8 cellular contexts compared by ENCODE assay signal in genomic region chr3:54830658-54831057, GRCh38.
A peak's percentile ranks its signal among the peaks of the same experiment; 100 is the strongest.
DNase-seq lines count a peak whose midpoint lies in the region; ATAC-seq and TF ChIP-seq lines count a peak whose summit lies in the region.

No MANE protein-coding gene starts in this region.

- TF ChIP-seq POLR2A in gastroesophageal sphincter (IDR thresholded peaks at IDR 0.05) (no peak), vagina (IDR thresholded peaks at IDR 0.05) (no peak)

- WGBS in gastroesophageal sphincter (ENCODE audit: low coverage in 1 of 2), 2 donors, result 71% methylated on average over 8 of the region's 8 CpGs; no CpG with 5 or more reads in 1 of the 2 donors

- H3K4me1 ChIP-seq in gastroesophageal sphincter, result no peaks in the 10 kb centered on the region
- peaks cover 15% of the 10 kb centered on the region for H3K4me1 ChIP-seq in vagina

- TF ChIP-seq CTCF in fibroblast of mammary gland (conservative IDR thresholded peaks at IDR 0.05; ENCODE audit: control insufficient read depth, insufficient read depth, low read depth, low read length) (peak; percentile 77), gastroesophageal sphincter (IDR thresholded peaks at IDR 0.05) (peak in 1 of 4 experiments; percentile 34), vagina (IDR thresholded peaks at IDR 0.05) (no peak)

- no peaks in the 10 kb centered on the region for H3K36me3 ChIP-seq in gastroesophageal sphincter
- H3K36me3 ChIP-seq in vagina, result no peaks in the 10 kb centered on the region

- H3K27me3 ChIP-seq in gastroesophageal sphincter, result no peaks in the 10 kb centered on the region
- no peaks in the 10 kb centered on the region for H3K27me3 ChIP-seq in vagina

- intact Hi-C loops in vagina (cut with DNase I), result no loop called here

- H3K27ac ChIP-seq in gastroesophageal sphincter (no peak overlapping the region), vagina (no peak overlapping the region)

- no peak overlapping the region for H3K4me3 ChIP-seq in fibroblast of mammary gland (ENCODE audit: control insufficient read depth, low read depth, low read length)
- H3K4me3 ChIP-seq in gastroesophageal sphincter, result no peak overlapping the region
- no peak overlapping the region for H3K4me3 ChIP-seq in vagina

- no peak for TF ChIP-seq EP300 in gastroesophageal sphincter (IDR thresholded peaks at IDR 0.05)

- H3K9me3 ChIP-seq in gastroesophageal sphincter (peaks cover 0 to 11% (median 0%) of the 10 kb centered on the region in 3 donors), vagina (no peaks in the 10 kb centered on the region)

- no peak for ATAC-seq in gastroesophageal sphincter

- peak; percentile 5 for DNase-seq in stimulated activated CD4-positive, alpha-beta T cell treated with anti-CD3 and anti-CD28 coated beads, Interleukin-1b, Interleukin-23, amount 100 ng/mL, for 48 hours
- no peak for DNase-seq in stimulated activated CD4-positive, alpha-beta T cell treated with anti-CD3 and anti-CD28 coated beads, Interleukin-12 subunit alpha, Interleukin-12 subunit beta, amount 100 ng/mL, for 4 hours
- DNase-seq in NOMO-1 treated with DMSO at 0.1 percent for 48 hours (lab: John Stamatoyannopoulos, UW; ENCODE audit: unreplicated experiment) (peak; percentile 47), fibroblast of mammary gland (ENCODE audit: low read depth) (peak; percentile 40), vagina (ENCODE audit: extremely low spot score in 2 of 2) (no peak), NK-92 (lab: John Stamatoyannopoulos, UW; ENCODE audit: unreplicated experiment) (no peak)
- DNase-seq in stimulated activated CD4-positive, alpha-beta T cell treated with anti-CD3 and anti-CD28 coated beads, Interleukin-4, amount 100 ng/mL, for 1 hour, result no peak

Comparison
In these comparisons a context has a peak if more than half of its experiments do, and no peak if none do; other contexts are left out.
1. DNase-seq: peak in stimulated activated CD4-positive, alpha-beta T cell treated with anti-CD3 and anti-CD28 coated beads, Interleukin-1b, Interleukin-23, amount 100 ng/mL, for 48 hours (single experiment), NOMO-1 treated with DMSO at 0.1 percent for 48 hours (single experiment) and fibroblast of mammary gland (single experiment); none in stimulated activated CD4-positive, alpha-beta T cell treated with anti-CD3 and anti-CD28 coated beads, Interleukin-12 subunit alpha, Interleukin-12 subunit beta, amount 100 ng/mL, for 4 hours (single experiment), vagina (0 of 2), NK-92 (single experiment) and stimulated activated CD4-positive, alpha-beta T cell treated with anti-CD3 and anti-CD28 coated beads, Interleukin-4, amount 100 ng/mL, for 1 hour (single experiment).